In genomic region chr2:218756599-218757377, GRCh38 we compare ENCODE assay signal across 22 cellular contexts. TPM values are rescaled to one million over a fixed set of nuclear protein-coding genes. Genes with fewer than 3 reads are reported as not detected.
"Had no signal": no experiment of that assay in that cellular context is flagged by ENCODE, and none has a peak within 500 bp of the region (broad histone marks: within the 10 kb centered on the region; RNA-seq: fewer than 3 reads in every experiment).

No MANE protein-coding gene starts in this region.

- H3K27me3 Mint-ChIP-seq: activated CD4-positive, alpha-beta memory T cell treated with anti-CD3 and anti-CD28 coated beads, Interleukin-2, amount 10 ng/mL, durations not matched to agents 7 days and 5 days; activated CD4-positive, alpha-beta T cell treated with anti-CD3 and anti-CD28 coated beads for 36 hours; activated naive CD8-positive, alpha-beta T cell; naive thymus-derived CD8-positive, alpha-beta T cell had no signal

- H3K4me1 Mint-ChIP-seq: activated CD4-positive, alpha-beta memory T cell treated with anti-CD3 and anti-CD28 coated beads, Interleukin-2, amount 10 ng/mL, durations not matched to agents 7 days and 5 days; activated CD4-positive, alpha-beta T cell treated with anti-CD3 and anti-CD28 coated beads for 36 hours; naive thymus-derived CD8-positive, alpha-beta T cell had no signal

- H3K4me3 Mint-ChIP-seq: activated CD4-positive, alpha-beta memory T cell treated with anti-CD3 and anti-CD28 coated beads, Interleukin-2, amount 10 ng/mL, durations not matched to agents 7 days and 5 days; activated CD4-positive, alpha-beta T cell treated with anti-CD3 and anti-CD28 coated beads for 36 hours; activated naive CD8-positive, alpha-beta T cell; activated T-cell treated with anti-CD3 and anti-CD28 coated beads, Interleukin-2, amount 50 U/mL, for 4 hours; naive thymus-derived CD8-positive, alpha-beta T cell; T-helper 1 cell treated with Interleukin-12 subunit alpha and Interleukin-12 subunit beta and Interleukin-4 antibody, amounts not matched to agents 30 μg/mL and 1 μg/mL, for 36 hours had no signal

- H3K27me3 ChIP-seq: gastroesophageal sphincter, neutrophil, right atrium auricular region, transverse colon had no signal

- DNase-seq: activated CD4-positive, alpha-beta memory T cell treated with anti-CD3 and anti-CD28 coated beads, Interleukin-2, amount 10 ng/mL, durations not matched to agents 7 days and 5 days; activated CD4-positive, alpha-beta T cell treated with anti-CD3 and anti-CD28 coated beads for 36 hours; activated gamma-delta T cell treated with Interleukin-2 at 50 U/mL for 16 hours; activated T-cell treated with anti-CD3 and anti-CD28 coated beads, Interleukin-2, amount 50 U/mL, for 4 hours; amniotic stem cell; cerebellar nuclear complex; erythroblast; left colon; naive thymus-derived CD8-positive, alpha-beta T cell; small intestine; stimulated activated CD4-positive, alpha-beta T cell treated with anti-CD3 and anti-CD28 coated beads, Interleukin-4, amount 100 ng/mL, for 24 hours; stimulated activated naive CD4-positive, alpha-beta T cell treated with Interleukin-2 at 50 U/mL for 16 hours; substantia nigra; transverse colon; WERI-Rb-1 had no signal

- H3K27ac ChIP-seq: right atrium auricular region, transverse colon, WERI-Rb-1 had no signal

- ATAC-seq: activated CD4-positive, alpha-beta T cell treated with anti-CD3 and anti-CD28 coated beads for 36 hours; activated T-cell treated with anti-CD3 and anti-CD28 coated beads, Interleukin-2, amount 50 U/mL, for 4 hours; gastroesophageal sphincter; left colon; naive thymus-derived CD8-positive, alpha-beta T cell; SK-N-SH treated with all-trans-retinoic acid at 6 μM for 48 hours had no signal

- H3K9me3 Mint-ChIP-seq: activated CD4-positive, alpha-beta memory T cell treated with anti-CD3 and anti-CD28 coated beads, Interleukin-2, amount 10 ng/mL, durations not matched to agents 7 days and 5 days; activated T-cell treated with anti-CD3 and anti-CD28 coated beads, Interleukin-2, amount 50 U/mL, for 4 hours; naive thymus-derived CD8-positive, alpha-beta T cell; T-helper 1 cell treated with Interleukin-12 subunit alpha and Interleukin-12 subunit beta and Interleukin-4 antibody, amounts not matched to agents 30 μg/mL and 1 μg/mL, for 36 hours had no signal

- H3K4me1 ChIP-seq: right atrium auricular region, transverse colon had no signal

- FAIRE-seq: islet of Langerhans, small intestine had no signal

- H3K27ac Mint-ChIP-seq: activated CD4-positive, alpha-beta memory T cell treated with anti-CD3 and anti-CD28 coated beads, Interleukin-2, amount 10 ng/mL, durations not matched to agents 7 days and 5 days; activated CD4-positive, alpha-beta T cell treated with anti-CD3 and anti-CD28 coated beads for 36 hours; activated naive CD8-positive, alpha-beta T cell; naive thymus-derived CD8-positive, alpha-beta T cell; T-helper 1 cell treated with Interleukin-12 subunit alpha and Interleukin-12 subunit beta and Interleukin-4 antibody, amounts not matched to agents 30 μg/mL and 1 μg/mL, for 36 hours had no signal

- H3K4me3 ChIP-seq: gastroesophageal sphincter, right atrium auricular region, transverse colon had no signal

- H3K9me3 ChIP-seq: gastroesophageal sphincter, neutrophil, right atrium auricular region, transverse colon had no signal

RNA-seq across cellular contexts. Expression of gene CYP27A1, which starts 25.2 kb away (rescaled TPM):
- total RNA-seq: activated CD4-positive, alpha-beta memory T cell treated with anti-CD3 and anti-CD28 coated beads, Interleukin-2, amount 10 ng/mL, durations not matched to agents 7 days and 5 days had no signal
